In genomic region chr19:19215792-19216191, GRCh38 we compare ENCODE assay signal across 24 cellular contexts. TPM values are rescaled to one million over a fixed set of nuclear protein-coding genes. Genes with fewer than 3 reads are reported as not detected.
"Had no signal": no experiment of that assay in that cellular context is flagged by ENCODE, and none has a peak within 500 bp of the region (broad histone marks: within the 10 kb centered on the region; RNA-seq: fewer than 3 reads in every experiment).

No MANE protein-coding gene starts in this region.

- H3K9ac ChIP-seq: KMS-11 had no signal

- H3K36me3 ChIP-seq: SJSA1 had no signal

- H3K4me2 ChIP-seq: KMS-11 had no signal

- DNase-seq: Kasumi-1, MM.1S, NCI-H1092 treated with DMSO at 0.1 percent for 48 hours, NCI-H1436, NCI-H187, NCI-H2029, NCI-H2081 treated with DMSO at 0.1 percent for 48 hours, NCI-H2171, NCI-H226, NCI-H446, NCI-H510A, NCI-H524 treated with DMSO at 0.1 percent for 48 hours, NCI-H69, NCI-H774, Right ventricle myocardium superior, RPMI8226, SIG-M5 had no signal

- H3K27ac ChIP-seq: HL-60, KMS-11, SJSA1, SK-N-MC had no signal

- H3K4me3 ChIP-seq: K562, SJSA1, SK-N-MC had no signal

- H3K27ac Mint-ChIP-seq: IgD-negative memory B cell had no signal

RNA-seq across cellular contexts. Expression of gene NCAN, which starts 4.0 kb away (rescaled TPM):
- total RNA-seq: M059J, Right ventricle myocardium superior, SJSA1 had no signal
- polyA plus RNA-seq: IgD-negative memory B cell, K562 had no signal
